1 cellular context compared by ENCODE assay signal in the genomic region with DNA sequence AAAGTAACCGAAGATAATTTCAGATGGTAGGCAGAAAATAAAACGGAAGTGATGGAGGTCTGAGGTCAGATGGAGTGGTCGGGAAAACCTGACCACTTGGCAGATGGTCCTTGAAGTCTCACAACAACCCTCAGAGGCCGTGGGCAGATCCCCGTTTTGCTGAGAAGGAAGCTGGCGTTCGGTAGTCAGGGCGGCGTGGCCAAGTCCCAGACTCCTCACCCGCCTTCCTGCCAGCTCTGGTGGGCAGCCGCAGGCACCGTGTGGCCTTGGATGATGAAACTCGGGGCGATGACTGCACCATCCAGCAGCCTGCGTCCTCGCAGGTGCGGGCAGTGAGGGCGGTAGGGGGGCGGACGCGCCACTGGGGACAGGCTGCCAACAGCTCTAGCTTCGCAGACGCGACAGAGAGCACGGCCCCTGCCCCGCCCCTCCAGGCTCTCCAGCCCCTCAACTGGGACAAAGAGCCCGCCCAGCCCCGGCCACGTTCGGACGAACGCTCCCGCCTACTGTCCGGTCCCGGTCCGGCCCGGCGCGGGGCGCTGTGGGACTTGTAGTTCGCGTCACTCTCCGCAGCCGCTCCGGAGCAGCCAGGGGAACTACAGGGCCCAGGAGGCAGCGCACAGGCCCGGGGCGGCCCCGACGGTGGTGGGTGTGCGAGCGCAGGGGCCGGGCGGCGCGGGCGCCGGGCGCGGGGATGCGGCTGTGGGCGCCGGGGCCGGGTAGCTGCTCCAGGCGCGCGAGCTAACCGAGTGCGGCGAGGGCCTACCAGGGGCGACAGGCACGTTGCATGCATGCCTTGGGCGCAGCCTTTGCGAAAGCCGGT.
TF ChIP-seq lines count a peak whose summit lies in the region.

A gene with protein sequence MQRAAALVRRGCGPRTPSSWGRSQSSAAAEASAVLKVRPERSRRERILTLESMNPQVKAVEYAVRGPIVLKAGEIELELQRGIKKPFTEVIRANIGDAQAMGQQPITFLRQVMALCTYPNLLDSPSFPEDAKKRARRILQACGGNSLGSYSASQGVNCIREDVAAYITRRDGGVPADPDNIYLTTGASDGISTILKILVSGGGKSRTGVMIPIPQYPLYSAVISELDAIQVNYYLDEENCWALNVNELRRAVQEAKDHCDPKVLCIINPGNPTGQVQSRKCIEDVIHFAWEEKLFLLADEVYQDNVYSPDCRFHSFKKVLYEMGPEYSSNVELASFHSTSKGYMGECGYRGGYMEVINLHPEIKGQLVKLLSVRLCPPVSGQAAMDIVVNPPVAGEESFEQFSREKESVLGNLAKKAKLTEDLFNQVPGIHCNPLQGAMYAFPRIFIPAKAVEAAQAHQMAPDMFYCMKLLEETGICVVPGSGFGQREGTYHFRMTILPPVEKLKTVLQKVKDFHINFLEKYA (plus strand): TSS at position 673 of the 823 bp plus-strand sequence. CDS start 354 bp downstream, outside the sequence.

TF ChIP-seq in HEK293, 187 proteins besides CTCF, POLR2A, EP300 and RAD21 (continued from another document and continues in another):
- TF ChIP-seq, protein P1, sequence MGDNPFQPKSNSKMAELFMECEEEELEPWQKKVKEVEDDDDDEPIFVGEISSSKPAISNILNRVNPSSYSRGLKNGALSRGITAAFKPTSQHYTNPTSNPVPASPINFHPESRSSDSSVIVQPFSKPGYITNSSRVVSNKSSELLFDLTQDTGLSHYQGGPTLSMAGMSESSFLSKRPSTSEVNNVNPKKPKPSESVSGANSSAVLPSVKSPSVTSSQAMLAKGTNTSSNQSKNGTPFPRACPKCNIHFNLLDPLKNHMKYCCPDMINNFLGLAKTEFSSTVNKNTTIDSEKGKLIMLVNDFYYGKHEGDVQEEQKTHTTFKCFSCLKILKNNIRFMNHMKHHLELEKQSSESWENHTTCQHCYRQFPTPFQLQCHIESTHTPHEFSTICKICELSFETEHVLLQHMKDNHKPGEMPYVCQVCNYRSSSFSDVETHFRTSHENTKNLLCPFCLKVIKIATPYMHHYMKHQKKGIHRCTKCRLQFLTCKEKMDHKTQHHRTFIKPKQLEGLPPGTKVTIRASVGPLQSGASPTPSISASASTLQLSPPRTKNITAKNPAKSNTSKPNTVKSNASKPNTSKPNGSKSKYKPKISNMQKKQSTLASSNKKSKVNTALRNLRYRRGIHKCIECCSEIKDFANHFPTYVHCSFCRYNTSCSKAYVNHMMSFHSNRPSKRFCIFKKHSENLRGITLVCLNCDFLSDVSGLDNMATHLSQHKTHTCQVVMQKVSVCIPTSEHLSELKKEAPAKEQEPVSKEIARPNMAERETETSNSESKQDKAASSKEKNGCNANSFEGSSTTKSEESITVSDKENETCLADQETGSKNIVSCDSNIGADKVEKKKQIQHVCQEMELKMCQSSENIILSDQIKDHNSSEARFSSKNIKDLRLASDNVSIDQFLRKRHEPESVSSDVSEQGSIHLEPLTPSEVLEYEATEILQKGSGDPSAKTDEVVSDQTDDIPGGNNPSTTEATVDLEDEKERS (tag by site-specific recombination; IDR thresholded peaks at IDR 0.05): no peak
- TF ChIP-seq YY1 (tag by site-specific recombination; IDR thresholded peaks at IDR 0.05): no peak
- no peak for TF ChIP-seq ZNF350 (tag by site-specific recombination; IDR thresholded peaks at IDR 0.05)
- no peak for TF ChIP-seq SETDB1 (IDR thresholded peaks at IDR 0.05; ENCODE audit: insufficient read length, low read length)
- no peak for TF ChIP-seq ZNF274 (IDR thresholded peaks at IDR 0.05; ENCODE audit: low read length)
- TF ChIP-seq ZNF274 (tag by site-specific recombination; IDR thresholded peaks at IDR 0.05; ENCODE audit: borderline replicate concordance): no peak
- TF ChIP-seq ZFP69B (tag by site-specific recombination; IDR thresholded peaks at IDR 0.05): no peak
- TF ChIP-seq GLIS1 (tag by site-specific recombination; IDR thresholded peaks at IDR 0.05): peak; percentile 74
- TF ChIP-seq ZNF473 (tag by site-specific recombination; IDR thresholded peaks at IDR 0.05): no peak
- no peak for TF ChIP-seq MEIS1 (CRISPR knock-in tag; IDR thresholded peaks at IDR 0.05; ENCODE audit: borderline replicate concordance)
- TF ChIP-seq ZNF223 (tag by site-specific recombination; IDR thresholded peaks at IDR 0.05): peak; percentile 85
- no peak for TF ChIP-seq ZNF433 (tag by site-specific recombination; IDR thresholded peaks at IDR 0.05; ENCODE audit: low read depth)
- TF ChIP-seq ZNF174 (tag by site-specific recombination; IDR thresholded peaks at IDR 0.05): no peak
- TF ChIP-seq ZNF621 (tag by site-specific recombination; IDR thresholded peaks at IDR 0.05): no peak
- no peak for TF ChIP-seq ZNF19 (tag by site-specific recombination; IDR thresholded peaks at IDR 0.05; ENCODE audit: low read depth)
- peak; percentile 97 for TF ChIP-seq KLF16 (tag by site-specific recombination; IDR thresholded peaks at IDR 0.05)
- TF ChIP-seq, protein P2, sequence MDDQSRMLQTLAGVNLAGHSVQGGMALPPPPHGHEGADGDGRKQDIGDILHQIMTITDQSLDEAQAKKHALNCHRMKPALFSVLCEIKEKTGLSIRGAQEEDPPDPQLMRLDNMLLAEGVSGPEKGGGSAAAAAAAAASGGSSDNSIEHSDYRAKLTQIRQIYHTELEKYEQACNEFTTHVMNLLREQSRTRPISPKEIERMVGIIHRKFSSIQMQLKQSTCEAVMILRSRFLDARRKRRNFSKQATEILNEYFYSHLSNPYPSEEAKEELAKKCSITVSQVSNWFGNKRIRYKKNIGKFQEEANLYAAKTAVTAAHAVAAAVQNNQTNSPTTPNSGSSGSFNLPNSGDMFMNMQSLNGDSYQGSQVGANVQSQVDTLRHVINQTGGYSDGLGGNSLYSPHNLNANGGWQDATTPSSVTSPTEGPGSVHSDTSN (CRISPR knock-in tag; IDR thresholded peaks at IDR 0.05): peak; percentile 29; the same call in 1 of the 2 replicates
- TF ChIP-seq ZNF423 (tag by site-specific recombination; IDR thresholded peaks at IDR 0.05): no peak
- peak; percentile 98 for TF ChIP-seq KLF10 (tag by site-specific recombination; IDR thresholded peaks at IDR 0.05)
- TF ChIP-seq, protein P3, sequence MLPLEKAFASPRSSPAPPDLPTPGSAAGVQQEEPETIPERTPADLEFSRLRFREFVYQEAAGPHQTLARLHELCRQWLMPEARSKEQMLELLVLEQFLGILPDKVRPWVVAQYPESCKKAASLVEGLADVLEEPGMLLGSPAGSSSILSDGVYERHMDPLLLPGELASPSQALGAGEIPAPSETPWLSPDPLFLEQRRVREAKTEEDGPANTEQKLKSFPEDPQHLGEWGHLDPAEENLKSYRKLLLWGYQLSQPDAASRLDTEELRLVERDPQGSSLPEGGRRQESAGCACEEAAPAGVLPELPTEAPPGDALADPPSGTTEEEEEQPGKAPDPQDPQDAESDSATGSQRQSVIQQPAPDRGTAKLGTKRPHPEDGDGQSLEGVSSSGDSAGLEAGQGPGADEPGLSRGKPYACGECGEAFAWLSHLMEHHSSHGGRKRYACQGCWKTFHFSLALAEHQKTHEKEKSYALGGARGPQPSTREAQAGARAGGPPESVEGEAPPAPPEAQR (tag by site-specific recombination; IDR thresholded peaks at IDR 0.05): no peak
- TF ChIP-seq MZF1 (tag by site-specific recombination; IDR thresholded peaks at IDR 0.05; ENCODE audit: borderline replicate concordance): peak; percentile 81
- TF ChIP-seq SALL2 (tag by site-specific recombination; IDR thresholded peaks at IDR 0.05; ENCODE audit: borderline replicate concordance): no peak
- TF ChIP-seq, protein P4, sequence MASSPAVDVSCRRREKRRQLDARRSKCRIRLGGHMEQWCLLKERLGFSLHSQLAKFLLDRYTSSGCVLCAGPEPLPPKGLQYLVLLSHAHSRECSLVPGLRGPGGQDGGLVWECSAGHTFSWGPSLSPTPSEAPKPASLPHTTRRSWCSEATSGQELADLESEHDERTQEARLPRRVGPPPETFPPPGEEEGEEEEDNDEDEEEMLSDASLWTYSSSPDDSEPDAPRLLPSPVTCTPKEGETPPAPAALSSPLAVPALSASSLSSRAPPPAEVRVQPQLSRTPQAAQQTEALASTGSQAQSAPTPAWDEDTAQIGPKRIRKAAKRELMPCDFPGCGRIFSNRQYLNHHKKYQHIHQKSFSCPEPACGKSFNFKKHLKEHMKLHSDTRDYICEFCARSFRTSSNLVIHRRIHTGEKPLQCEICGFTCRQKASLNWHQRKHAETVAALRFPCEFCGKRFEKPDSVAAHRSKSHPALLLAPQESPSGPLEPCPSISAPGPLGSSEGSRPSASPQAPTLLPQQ (tag by site-specific recombination; IDR thresholded peaks at IDR 0.05): peak; percentile 82
- TF ChIP-seq HOXC10 (CRISPR knock-in tag; IDR thresholded peaks at IDR 0.05): no peak
- TF ChIP-seq ZNF776 (tag by site-specific recombination; IDR thresholded peaks at IDR 0.05; ENCODE audit: borderline replicate concordance): no peak
- peak; percentile 47; the same call in 1 of the 2 replicates for TF ChIP-seq OSR2 (tag by site-specific recombination; IDR thresholded peaks at IDR 0.05)
- no peak for TF ChIP-seq ZNF658 (tag by site-specific recombination; IDR thresholded peaks at IDR 0.05)
- TF ChIP-seq ZEB2 (tag by site-specific recombination; IDR thresholded peaks at IDR 0.05): peak; percentile 99
- TF ChIP-seq HOXD13 (CRISPR knock-in tag; IDR thresholded peaks at IDR 0.05; ENCODE audit: borderline replicate concordance): peak; percentile 99
- TF ChIP-seq ZNF112 (tag by site-specific recombination; IDR thresholded peaks at IDR 0.05): no peak
- peak; percentile 99 for TF ChIP-seq ZXDB (tag by site-specific recombination; IDR thresholded peaks at IDR 0.05)
- peak; percentile 74; the same call in 1 of the 2 replicates for TF ChIP-seq ZNF610 (tag by site-specific recombination; IDR thresholded peaks at IDR 0.05; ENCODE audit: borderline replicate concordance)
- no peak for TF ChIP-seq ZNF426 (tag by site-specific recombination; IDR thresholded peaks at IDR 0.05)
- TF ChIP-seq, protein P5, sequence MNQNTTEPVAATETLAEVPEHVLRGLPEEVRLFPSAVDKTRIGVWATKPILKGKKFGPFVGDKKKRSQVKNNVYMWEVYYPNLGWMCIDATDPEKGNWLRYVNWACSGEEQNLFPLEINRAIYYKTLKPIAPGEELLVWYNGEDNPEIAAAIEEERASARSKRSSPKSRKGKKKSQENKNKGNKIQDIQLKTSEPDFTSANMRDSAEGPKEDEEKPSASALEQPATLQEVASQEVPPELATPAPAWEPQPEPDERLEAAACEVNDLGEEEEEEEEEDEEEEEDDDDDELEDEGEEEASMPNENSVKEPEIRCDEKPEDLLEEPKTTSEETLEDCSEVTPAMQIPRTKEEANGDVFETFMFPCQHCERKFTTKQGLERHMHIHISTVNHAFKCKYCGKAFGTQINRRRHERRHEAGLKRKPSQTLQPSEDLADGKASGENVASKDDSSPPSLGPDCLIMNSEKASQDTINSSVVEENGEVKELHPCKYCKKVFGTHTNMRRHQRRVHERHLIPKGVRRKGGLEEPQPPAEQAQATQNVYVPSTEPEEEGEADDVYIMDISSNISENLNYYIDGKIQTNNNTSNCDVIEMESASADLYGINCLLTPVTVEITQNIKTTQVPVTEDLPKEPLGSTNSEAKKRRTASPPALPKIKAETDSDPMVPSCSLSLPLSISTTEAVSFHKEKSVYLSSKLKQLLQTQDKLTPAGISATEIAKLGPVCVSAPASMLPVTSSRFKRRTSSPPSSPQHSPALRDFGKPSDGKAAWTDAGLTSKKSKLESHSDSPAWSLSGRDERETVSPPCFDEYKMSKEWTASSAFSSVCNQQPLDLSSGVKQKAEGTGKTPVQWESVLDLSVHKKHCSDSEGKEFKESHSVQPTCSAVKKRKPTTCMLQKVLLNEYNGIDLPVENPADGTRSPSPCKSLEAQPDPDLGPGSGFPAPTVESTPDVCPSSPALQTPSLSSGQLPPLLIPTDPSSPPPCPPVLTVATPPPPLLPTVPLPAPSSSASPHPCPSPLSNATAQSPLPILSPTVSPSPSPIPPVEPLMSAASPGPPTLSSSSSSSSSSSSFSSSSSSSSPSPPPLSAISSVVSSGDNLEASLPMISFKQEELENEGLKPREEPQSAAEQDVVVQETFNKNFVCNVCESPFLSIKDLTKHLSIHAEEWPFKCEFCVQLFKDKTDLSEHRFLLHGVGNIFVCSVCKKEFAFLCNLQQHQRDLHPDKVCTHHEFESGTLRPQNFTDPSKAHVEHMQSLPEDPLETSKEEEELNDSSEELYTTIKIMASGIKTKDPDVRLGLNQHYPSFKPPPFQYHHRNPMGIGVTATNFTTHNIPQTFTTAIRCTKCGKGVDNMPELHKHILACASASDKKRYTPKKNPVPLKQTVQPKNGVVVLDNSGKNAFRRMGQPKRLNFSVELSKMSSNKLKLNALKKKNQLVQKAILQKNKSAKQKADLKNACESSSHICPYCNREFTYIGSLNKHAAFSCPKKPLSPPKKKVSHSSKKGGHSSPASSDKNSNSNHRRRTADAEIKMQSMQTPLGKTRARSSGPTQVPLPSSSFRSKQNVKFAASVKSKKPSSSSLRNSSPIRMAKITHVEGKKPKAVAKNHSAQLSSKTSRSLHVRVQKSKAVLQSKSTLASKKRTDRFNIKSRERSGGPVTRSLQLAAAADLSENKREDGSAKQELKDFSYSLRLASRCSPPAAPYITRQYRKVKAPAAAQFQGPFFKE (tag by site-specific recombination; IDR thresholded peaks at IDR 0.05; ENCODE audit: borderline replicate concordance): no peak
- no peak for TF ChIP-seq ZNF701 (tag by site-specific recombination; IDR thresholded peaks at IDR 0.05)
- 0 out of 2 replicates have a peak, but pooled peaks have one; percentile 42 for TF ChIP-seq ZNF366 (tag by site-specific recombination; conservative IDR thresholded peaks at IDR 0.05)
- TF ChIP-seq, protein P6, sequence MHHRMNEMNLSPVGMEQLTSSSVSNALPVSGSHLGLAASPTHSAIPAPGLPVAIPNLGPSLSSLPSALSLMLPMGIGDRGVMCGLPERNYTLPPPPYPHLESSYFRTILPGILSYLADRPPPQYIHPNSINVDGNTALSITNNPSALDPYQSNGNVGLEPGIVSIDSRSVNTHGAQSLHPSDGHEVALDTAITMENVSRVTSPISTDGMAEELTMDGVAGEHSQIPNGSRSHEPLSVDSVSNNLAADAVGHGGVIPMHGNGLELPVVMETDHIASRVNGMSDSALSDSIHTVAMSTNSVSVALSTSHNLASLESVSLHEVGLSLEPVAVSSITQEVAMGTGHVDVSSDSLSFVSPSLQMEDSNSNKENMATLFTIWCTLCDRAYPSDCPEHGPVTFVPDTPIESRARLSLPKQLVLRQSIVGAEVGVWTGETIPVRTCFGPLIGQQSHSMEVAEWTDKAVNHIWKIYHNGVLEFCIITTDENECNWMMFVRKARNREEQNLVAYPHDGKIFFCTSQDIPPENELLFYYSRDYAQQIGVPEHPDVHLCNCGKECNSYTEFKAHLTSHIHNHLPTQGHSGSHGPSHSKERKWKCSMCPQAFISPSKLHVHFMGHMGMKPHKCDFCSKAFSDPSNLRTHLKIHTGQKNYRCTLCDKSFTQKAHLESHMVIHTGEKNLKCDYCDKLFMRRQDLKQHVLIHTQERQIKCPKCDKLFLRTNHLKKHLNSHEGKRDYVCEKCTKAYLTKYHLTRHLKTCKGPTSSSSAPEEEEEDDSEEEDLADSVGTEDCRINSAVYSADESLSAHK (tag by site-specific recombination; IDR thresholded peaks at IDR 0.05): peak; percentile 52
- no peak; the same call in 1 of the 2 replicates for TF ChIP-seq RBAK (tag by site-specific recombination; IDR thresholded peaks at IDR 0.05)
- no peak for TF ChIP-seq ZNF791 (tag by site-specific recombination; IDR thresholded peaks at IDR 0.05)
- TF ChIP-seq, protein P7, sequence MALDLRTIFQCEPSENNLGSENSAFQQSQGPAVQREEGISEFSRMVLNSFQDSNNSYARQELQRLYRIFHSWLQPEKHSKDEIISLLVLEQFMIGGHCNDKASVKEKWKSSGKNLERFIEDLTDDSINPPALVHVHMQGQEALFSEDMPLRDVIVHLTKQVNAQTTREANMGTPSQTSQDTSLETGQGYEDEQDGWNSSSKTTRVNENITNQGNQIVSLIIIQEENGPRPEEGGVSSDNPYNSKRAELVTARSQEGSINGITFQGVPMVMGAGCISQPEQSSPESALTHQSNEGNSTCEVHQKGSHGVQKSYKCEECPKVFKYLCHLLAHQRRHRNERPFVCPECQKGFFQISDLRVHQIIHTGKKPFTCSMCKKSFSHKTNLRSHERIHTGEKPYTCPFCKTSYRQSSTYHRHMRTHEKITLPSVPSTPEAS (tag by site-specific recombination; IDR thresholded peaks at IDR 0.05): no peak
- TF ChIP-seq KLF1 (tag by site-specific recombination; IDR thresholded peaks at IDR 0.05): peak; percentile 78
